In genomic region chr9:134485653-134486052, GRCh38 we compare ENCODE assay signal across 13 cellular contexts.
"Had no signal": no experiment of that assay in that cellular context is flagged by ENCODE, and none has a peak within 500 bp of the region (broad histone marks: within the 10 kb centered on the region; RNA-seq: fewer than 3 reads in every experiment).

No MANE protein-coding gene starts in this region.

- H3K9me3 ChIP-seq: gastrocnemius medialis, heart left ventricle, mucosa of descending colon, right lobe of liver, tibial nerve had no signal

- DNase-seq: activated CD4-positive, alpha-beta T cell treated with anti-CD3 and anti-CD28 coated beads, Interleukin-2, amount 10 ng/mL, durations not matched to agents 7 days and 5 days; activated naive CD4-positive, alpha-beta T cell treated with anti-CD3 and anti-CD28 coated beads for 36 hours; erythroblast; mucosa of descending colon; stimulated activated CD4-positive, alpha-beta T cell treated with anti-CD3 and anti-CD28 coated beads, Interleukin-12 subunit alpha, Interleukin-12 subunit beta, amount 100 ng/mL, for 4 hours; stimulated activated CD4-positive, alpha-beta T cell treated with anti-CD3 and anti-CD28 coated beads, Interleukin-2, amount 100 ng/mL, for 24 hours had no signal

- H3K27me3 ChIP-seq: right lobe of liver, tibial nerve had no signal

- H3K4me3 Mint-ChIP-seq: activated CD4-positive, alpha-beta T cell treated with anti-CD3 and anti-CD28 coated beads, Interleukin-2, amount 10 ng/mL, durations not matched to agents 7 days and 5 days; activated naive CD4-positive, alpha-beta T cell treated with anti-CD3 and anti-CD28 coated beads for 36 hours; naive thymus-derived CD8-positive, alpha-beta T cell had no signal

- H3K27ac ChIP-seq: gastrocnemius medialis, heart left ventricle, right lobe of liver, tibial nerve had no signal

- H3K4me1 ChIP-seq: gastrocnemius medialis, right lobe of liver, tibial nerve had no signal

- ATAC-seq: gastrocnemius medialis; heart left ventricle; left colon; mucosa of descending colon; naive thymus-derived CD8-positive, alpha-beta T cell; right lobe of liver had no signal

- H3K4me3 ChIP-seq: gastrocnemius medialis, heart left ventricle, mucosa of descending colon, right lobe of liver, SK-N-MC, tibial nerve had no signal

- H3K4me1 Mint-ChIP-seq: activated CD4-positive, alpha-beta T cell treated with anti-CD3 and anti-CD28 coated beads, Interleukin-2, amount 10 ng/mL, durations not matched to agents 7 days and 5 days had no signal

- H3K36me3 ChIP-seq: gastrocnemius medialis, heart left ventricle, right lobe of liver, tibial nerve had no signal

- H3K27me3 Mint-ChIP-seq: activated CD4-positive, alpha-beta T cell treated with anti-CD3 and anti-CD28 coated beads, Interleukin-2, amount 10 ng/mL, durations not matched to agents 7 days and 5 days had no signal

- H3K9me3 Mint-ChIP-seq: activated CD4-positive, alpha-beta T cell treated with anti-CD3 and anti-CD28 coated beads, Interleukin-2, amount 10 ng/mL, durations not matched to agents 7 days and 5 days; activated naive CD4-positive, alpha-beta T cell treated with anti-CD3 and anti-CD28 coated beads for 36 hours had no signal

- H3K36me3 Mint-ChIP-seq: naive thymus-derived CD8-positive, alpha-beta T cell had no signal

- H3K27ac Mint-ChIP-seq: activated CD4-positive, alpha-beta T cell treated with anti-CD3 and anti-CD28 coated beads, Interleukin-2, amount 10 ng/mL, durations not matched to agents 7 days and 5 days; activated naive CD4-positive, alpha-beta T cell treated with anti-CD3 and anti-CD28 coated beads for 36 hours had no signal
